8 cellular contexts compared by ENCODE assay signal in genomic region chr6:30614044-30614842, GRCh38. TPM values are rescaled to one million over a fixed set of nuclear protein-coding genes. Genes with fewer than 3 reads are reported as not detected.
A peak's percentile ranks its signal among the peaks of the same experiment; 100 is the strongest.
DNase-seq lines count a peak whose midpoint lies in the region; ATAC-seq and TF ChIP-seq lines count a peak whose summit lies in the region.

No MANE protein-coding gene starts in this region.

- peak overlapping the region; percentile 82 to 91 (median 86) for H3K4me3 ChIP-seq in breast epithelium
- peak overlapping the region; percentile 95 to 96 for H3K4me3 ChIP-seq in muscle layer of duodenum (ENCODE audit: low read depth in 1 of 2, low read length in 2 of 2)

- no peaks in the 10 kb centered on the region for H3K9me3 ChIP-seq in breast epithelium
- no peaks in the 10 kb centered on the region for H3K9me3 ChIP-seq in muscle layer of duodenum (ENCODE audit: control insufficient read depth in 1 of 2, low read length in 2 of 2)

- H3K27ac Mint-ChIP-seq in IgD-negative memory B cell = peak overlapping the region; percentile 99 to 100 (median 100)

- no peaks in the 10 kb centered on the region for H3K27me3 ChIP-seq in breast epithelium
- H3K27me3 ChIP-seq in muscle layer of duodenum (ENCODE audit: low read depth, low read length) = no peaks in the 10 kb centered on the region

- H3K36me3 ChIP-seq in breast epithelium (no peaks in the 10 kb centered on the region), muscle layer of duodenum (ENCODE audit: control insufficient read depth in 1 of 2, insufficient read depth in 2 of 2, low read length in 2 of 2) (peaks cover 19 to 28% of the 10 kb centered on the region in 2 donors)

- peak; percentile 42 for DNase-seq in Ammon's horn (ENCODE audit: low spot score)
- no peak for DNase-seq in breast epithelium (ENCODE audit: low spot score in 2 of 2)
- no peak for DNase-seq in RPMI8226
- no peak for DNase-seq in islet precursor cell
- no peak for DNase-seq in NCI-H1048 (lab: John Stamatoyannopoulos, UW)

- H3K27me3 Mint-ChIP-seq in IgD-negative memory B cell = no peaks in the 10 kb centered on the region

- peaks cover 0 to 2% (median 0%) of the 10 kb centered on the region in 3 donors for H3K9me3 Mint-ChIP-seq in IgD-negative memory B cell

- peaks cover 16% of the 10 kb centered on the region for H3K36me3 Mint-ChIP-seq in IgD-negative memory B cell

- no peak for TF ChIP-seq CTCF in breast epithelium (IDR thresholded peaks at IDR 0.05)

- H3K4me3 Mint-ChIP-seq in IgD-negative memory B cell = peak overlapping the region; percentile 97 to 99 (median 98)

- H3K4me1 ChIP-seq in breast epithelium = peaks cover 0 to 17% of the 10 kb centered on the region in 2 donors
- peaks cover 24 to 53% of the 10 kb centered on the region in 2 donors for H3K4me1 ChIP-seq in muscle layer of duodenum (ENCODE audit: control insufficient read depth in 1 of 2, insufficient read depth in 2 of 2, low read length in 2 of 2)

- peak overlapping the region; percentile 90 to 100 for H3K27ac ChIP-seq in breast epithelium
- peak overlapping the region; percentile 100 for H3K27ac ChIP-seq in muscle layer of duodenum (ENCODE audit: low read length)

- intact Hi-C loops in breast epithelium (cut with DNase I; ENCODE audit: low total_unique reads) = no loop called here

- H3K4me1 Mint-ChIP-seq in IgD-negative memory B cell = peaks cover 21 to 47% (median 34%) of the 10 kb centered on the region in 3 donors

- TF ChIP-seq POLR2A in breast epithelium (IDR thresholded peaks at IDR 0.05) = no peak

- ATAC-seq in HG02970 (IDR thresholded peaks at IDR 0.05; ENCODE audit: low FRiP score, unreplicated experiment) = no peak

RNA-seq across cellular contexts. Expression of gene PPP1R10, which starts 2.8 kb away (rescaled TPM):
- polyA plus RNA-seq in IgD-negative memory B cell = 28.0 TPM
- 10 to 100 TPM; 17.3 to 51.1 (median 26.5) TPM for total RNA-seq in breast epithelium

RNA-seq across cellular contexts. Expression of gene MRPS18B, which starts 3.4 kb away (rescaled TPM):
- polyA plus RNA-seq in IgD-negative memory B cell = 146 TPM
- 10 to 100 TPM; 42.1 to 70.8 (median 52.4) TPM for total RNA-seq in breast epithelium

RNA-seq across cellular contexts. Expression of gene ATAT1, which starts 12.4 kb away (rescaled TPM):
- polyA plus RNA-seq in IgD-negative memory B cell = 2.0 TPM
- total RNA-seq in breast epithelium = 10 to 100 TPM in 1 of 3 donors, 1 to 10 TPM in 2; 5.3 to 10.5 (median 8.8) TPM

RNA-seq across cellular contexts. Expression of gene C6orf136, which starts 32.7 kb away (rescaled TPM):
- 26.9 TPM for polyA plus RNA-seq in IgD-negative memory B cell
- total RNA-seq in breast epithelium = 10 to 100 TPM in 2 of 3 donors, 1 to 10 TPM in 1; 9.6 to 19.0 (median 16.1) TPM

RNA-seq across cellular contexts. Expression of gene ABCF1, which starts 43.0 kb away (rescaled TPM):
- polyA plus RNA-seq in IgD-negative memory B cell = 33.7 TPM
- total RNA-seq in breast epithelium = 10 to 100 TPM; 41.0 to 55.2 (median 51.5) TPM
